Comparison of ENCODE assay signal across 1 cellular context in the genomic region with DNA sequence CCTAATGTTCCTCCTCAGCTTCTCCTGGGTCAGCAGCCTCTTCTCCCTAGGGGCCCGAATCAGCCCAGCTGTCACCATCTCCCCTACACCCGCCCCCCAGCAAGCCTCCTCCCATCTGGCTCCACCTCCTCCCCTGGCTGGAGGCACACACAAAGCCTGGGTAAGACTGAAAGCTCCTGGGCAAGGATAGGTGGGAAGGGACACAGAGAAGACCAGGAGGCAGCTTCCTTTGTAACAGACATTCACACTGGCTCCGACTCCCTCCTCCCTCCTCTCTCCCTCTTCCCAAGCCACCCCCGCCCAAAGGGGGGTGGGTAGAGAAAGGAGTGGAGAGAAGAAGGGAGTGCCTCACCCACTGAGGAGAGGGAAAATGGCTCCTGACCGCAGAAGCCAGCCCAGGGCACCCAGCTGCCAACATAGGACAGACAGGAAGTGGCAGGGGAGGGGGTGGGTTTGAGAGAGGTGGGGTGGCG.
TF ChIP-seq lines count a peak whose summit lies in the region.

No MANE protein-coding gene starts in this region.

TF ChIP-seq in HepG2, 621 proteins besides CTCF, POLR2A, EP300 and RAD21:
- TF ChIP-seq MAFK (conservative IDR thresholded peaks at IDR 0.05 in 1 of 2, IDR thresholded peaks at IDR 0.05 in 1 of 2; ENCODE audit: low read length in 2 of 2), result no peak
